In the genomic region with DNA sequence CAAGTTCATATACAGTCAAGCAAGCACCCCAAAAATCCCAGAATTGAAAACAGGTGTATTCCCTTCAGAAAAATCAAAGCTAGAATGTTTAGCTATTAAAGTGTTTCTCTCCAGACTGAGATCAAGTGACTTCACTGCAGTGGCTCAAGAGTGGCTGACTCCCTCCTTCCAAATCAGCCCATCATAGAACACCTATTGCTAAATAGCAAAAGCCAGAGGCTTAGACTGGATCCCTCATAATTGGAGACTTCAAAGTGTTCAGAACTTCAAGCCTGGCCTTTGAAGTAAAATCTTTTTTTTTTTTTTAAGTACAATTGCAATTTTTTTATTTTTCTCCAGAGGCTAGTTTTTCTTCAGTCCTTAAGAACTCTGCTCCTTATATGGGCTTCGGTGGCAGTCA, we compare ENCODE assay signal across 17 cellular contexts. TPM values are rescaled to one million over a fixed set of nuclear protein-coding genes. Genes with fewer than 3 reads are reported as not detected.
DNase-seq lines count a peak whose midpoint lies in the region; ATAC-seq and TF ChIP-seq lines count a peak whose summit lies in the region.
"Had no signal": no experiment of that assay in that cellular context is flagged by ENCODE, and none has a peak within 500 bp of the region (broad histone marks: within the 10 kb centered on the region; RNA-seq: fewer than 3 reads in every experiment).

No MANE protein-coding gene starts in this region.

- H3K36me3 ChIP-seq in breast epithelium, result no peaks in the 10 kb centered on the region
- no peaks in the 10 kb centered on the region for H3K36me3 ChIP-seq in thoracic aorta
- H3K36me3 ChIP-seq: neutrophil, transverse colon had no signal

- H3K27me3 ChIP-seq in breast epithelium (no peaks in the 10 kb centered on the region), thoracic aorta (replicated peaks; ENCODE audit: insufficient read depth) (no peaks in the 10 kb centered on the region)
- H3K27me3 ChIP-seq: neutrophil, transverse colon had no signal

- TF ChIP-seq POLR2A in breast epithelium (IDR thresholded peaks at IDR 0.05), result no peak

- H3K4me1 Mint-ChIP-seq in MCF 10A (ENCODE audit: insufficient read depth, unreplicated experiment), result peaks cover 30% of the 10 kb centered on the region
- peaks cover 34% of the 10 kb centered on the region for H3K4me1 Mint-ChIP-seq in T-helper 17 cell
- H3K4me1 Mint-ChIP-seq in glutamatergic neuron (ENCODE audit: low read depth, unreplicated experiment), result peaks cover 9% of the 10 kb centered on the region

- peaks cover under 1 to 5% of the 10 kb centered on the region in 2 donors for H3K4me1 ChIP-seq in breast epithelium
- peaks cover 47 to 70% of the 10 kb centered on the region in 2 donors for H3K4me1 ChIP-seq in thoracic aorta (ENCODE audit: control insufficient read depth in 1 of 2, low read depth in 2 of 2)

- DNase-seq in MCF 10A (ENCODE audit: unreplicated experiment) (no peak), breast epithelium (ENCODE audit: low spot score in 2 of 2) (no peak), T-helper 17 cell (no peak), glutamatergic neuron (no peak), thoracic aorta (ENCODE audit: low spot score) (no peak), globus pallidus (ENCODE audit: low spot score) (no peak), NCI-H1048 (lab: John Stamatoyannopoulos, UW) (no peak)
- DNase-seq: activated CD4-positive, alpha-beta T cell treated with anti-CD3 and anti-CD28 coated beads for 4 hours; AML-193; dermis blood vessel endothelial cell; left ventricle myocardium superior; NCI-H1092; NCI-H82; right cardiac atrium; transverse colon had no signal

- intact Hi-C loops in MCF 10A (cut with micrococcal nuclease) (no loop called here), breast epithelium (cut with DNase I; ENCODE audit: low total_unique reads) (no loop called here)

- no peaks in the 10 kb centered on the region for H3K36me3 Mint-ChIP-seq in MCF 10A (ENCODE audit: insufficient read depth, unreplicated experiment)
- H3K36me3 Mint-ChIP-seq in T-helper 17 cell (ENCODE audit: low read depth), result peaks cover 2% of the 10 kb centered on the region
- H3K36me3 Mint-ChIP-seq in glutamatergic neuron (ENCODE audit: unreplicated experiment), result no peaks in the 10 kb centered on the region

- no peaks in the 10 kb centered on the region for H3K27me3 Mint-ChIP-seq in MCF 10A (ENCODE audit: insufficient read depth, unreplicated experiment)
- no peaks in the 10 kb centered on the region for H3K27me3 Mint-ChIP-seq in T-helper 17 cell
- no peaks in the 10 kb centered on the region for H3K27me3 Mint-ChIP-seq in glutamatergic neuron (ENCODE audit: unreplicated experiment)

- H3K4me3 ChIP-seq in breast epithelium, result no peak overlapping the region
- H3K4me3 ChIP-seq in thoracic aorta, result peak overlapping the region; percentile 39
- H3K4me3 ChIP-seq: transverse colon had no signal

- POLR2A ChIA-PET in MCF 10A (lab: Yijun Ruan, JAX), result interaction anchor here (0.6 to 0.9 kb wide), 5 partner anchors 16 to 859 kb away, joined by 3 to 5 read pairs (median 4); no protein-coding TSS in a partner anchor

- TF ChIP-seq CTCF in MCF 10A (IDR thresholded peaks at IDR 0.05; ENCODE audit: unreplicated experiment) (no peak), breast epithelium (IDR thresholded peaks at IDR 0.05) (no peak), glutamatergic neuron (IDR thresholded peaks at IDR 0.05; ENCODE audit: partially characterized antibody, unreplicated experiment) (no peak), thoracic aorta (IDR thresholded peaks at IDR 0.05) (no peak)

- ATAC-seq in T-helper 17 cell, result no peak
- no peak for ATAC-seq in thoracic aorta (ENCODE audit: insufficient number of reproducible peaks, low FRiP score, low read depth)
- ATAC-seq in HG03565 (IDR thresholded peaks at IDR 0.05; ENCODE audit: unreplicated experiment), result no peak
- ATAC-seq: left ventricle myocardium superior, right cardiac atrium had no signal

- peak overlapping the region; percentile 88 for H3K27ac Mint-ChIP-seq in MCF 10A (ENCODE audit: low read depth, unreplicated experiment)
- H3K27ac Mint-ChIP-seq in T-helper 17 cell, result peak overlapping the region; percentile 49
- no peak overlapping the region for H3K27ac Mint-ChIP-seq in glutamatergic neuron (ENCODE audit: unreplicated experiment)

- H3K9me3 ChIP-seq in breast epithelium (no peaks in the 10 kb centered on the region), T-helper 17 cell (ENCODE audit: control insufficient read depth, low read length, poor library complexity, severe bottlenecking) (no peaks in the 10 kb centered on the region), thoracic aorta (no peaks in the 10 kb centered on the region)
- H3K9me3 ChIP-seq: neutrophil, transverse colon had no signal

- H3K27ac ChIP-seq in breast epithelium (no peak overlapping the region), thoracic aorta (no peak overlapping the region)
- H3K27ac ChIP-seq: neutrophil, transverse colon had no signal

- no peaks in the 10 kb centered on the region for H3K9me3 Mint-ChIP-seq in MCF 10A (ENCODE audit: unreplicated experiment)
- H3K9me3 Mint-ChIP-seq in glutamatergic neuron (ENCODE audit: unreplicated experiment), result no peaks in the 10 kb centered on the region

- CTCF ChIA-PET in MCF 10A (lab: Yijun Ruan, JAX), result interaction anchor here (0.6 to 2.0 kb wide), 2 partner anchors 13 to 272 kb away, joined by 4 to 5 read pairs; no protein-coding TSS in a partner anchor

- no TSS peak for BruUV-seq in MCF 10A (replicated peaks; lab: Mats Ljungman, UMichigan)

- H3K4me3 Mint-ChIP-seq in MCF 10A (ENCODE audit: unreplicated experiment) (no peak overlapping the region), T-helper 17 cell (no peak overlapping the region), glutamatergic neuron (ENCODE audit: unreplicated experiment) (peak overlapping the region; percentile 72)

RNA-seq across cellular contexts. Expression of a gene that starts 50.0 kb away (rescaled TPM):
- 56.8 and 58.1 TPM in 2 replicates for total RNA-seq in MCF 10A (2022)
- total RNA-seq in breast epithelium, result 10 to 100 TPM; 25.0 to 40.1 (median 32.4) TPM
- 10 to 100 TPM; 51.6 to 57.8 TPM for total RNA-seq in T-helper 17 cell
- total RNA-seq in glutamatergic neuron (ENCODE audit: unreplicated experiment), result 125 TPM
- 10 to 100 TPM; 34.6 to 73.5 TPM for total RNA-seq in thoracic aorta
